ENCODE assay signal across 11 cellular contexts in the genomic region with DNA sequence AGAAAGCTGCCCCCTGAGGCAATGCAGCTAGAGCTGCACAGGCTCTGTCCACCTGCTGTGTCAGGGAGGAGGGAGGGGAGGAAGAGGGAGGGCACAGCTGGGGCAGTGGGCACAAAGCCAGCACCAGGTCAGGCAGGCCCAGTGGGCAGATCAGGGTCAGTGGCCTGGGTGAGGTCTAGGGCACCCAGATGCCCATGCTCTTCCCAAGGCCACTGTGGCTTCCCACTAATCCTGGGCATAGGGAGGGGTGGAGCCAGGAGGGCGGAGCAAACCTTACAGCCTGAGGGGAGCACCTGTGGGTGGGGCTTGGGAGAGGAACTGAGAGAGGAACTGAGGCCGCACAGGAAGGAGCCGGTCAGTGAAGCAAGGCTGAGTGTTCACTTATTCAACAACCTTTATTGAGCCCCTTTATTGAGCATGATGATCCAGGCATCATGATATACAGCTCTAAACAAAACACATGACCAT. TPM values are rescaled to one million over a fixed set of nuclear protein-coding genes. Genes with fewer than 3 reads are reported as not detected.
A peak's percentile ranks its signal among the peaks of the same experiment; 100 is the strongest.
DNase-seq lines count a peak whose midpoint lies in the region; ATAC-seq, FAIRE-seq and TF ChIP-seq lines count a peak whose summit lies in the region.
"Had no signal": no experiment of that assay in that cellular context is flagged by ENCODE, and none has a peak within 500 bp of the region (broad histone marks: within the 10 kb centered on the region; RNA-seq: fewer than 3 reads in every experiment).

No MANE protein-coding gene starts in this region.

- no peaks in the 10 kb centered on the region for H3K36me3 ChIP-seq in BE2C
- H3K36me3 ChIP-seq: left lung had no signal

- peaks cover 9% of the 10 kb centered on the region for H3K4me1 Mint-ChIP-seq in T-helper 17 cell

- peak; percentile 81 for DNase-seq in GM18507 (ENCODE audit: extremely low spot score, insufficient read length, low read depth)
- no peak for DNase-seq in T-helper 17 cell
- DNase-seq in BE2C: no peak
- no peak for DNase-seq in HT-29 (ENCODE audit: low spot score)
- no peak for DNase-seq in medulla oblongata (ENCODE audit: extremely low spot score)
- DNase-seq in LoVo (ENCODE audit: low spot score): no peak
- DNase-seq: effector memory CD8-positive, alpha-beta T cell; NCI-H1105 had no signal

- peak; percentile 96 for FAIRE-seq in GM18507 (lab: Jason Lieb, UNC)

- H3K27me3 Mint-ChIP-seq in T-helper 17 cell: peaks cover 85% of the 10 kb centered on the region

- H3K9me3 ChIP-seq in T-helper 17 cell (ENCODE audit: control insufficient read depth, low read length, poor library complexity, severe bottlenecking) (no peaks in the 10 kb centered on the region), BE2C (no peaks in the 10 kb centered on the region)
- H3K9me3 ChIP-seq: left lung had no signal

- no peaks in the 10 kb centered on the region for H3K27me3 ChIP-seq in BE2C

- H3K36me3 Mint-ChIP-seq in T-helper 17 cell (ENCODE audit: low read depth): peaks cover 4% of the 10 kb centered on the region

- H3K4me3 ChIP-seq in BE2C (ENCODE audit: low read depth, low read length): no peak overlapping the region
- H3K4me3 ChIP-seq: left lung had no signal

- ATAC-seq in GM21447 (IDR thresholded peaks at IDR 0.05; ENCODE audit: unreplicated experiment): peak; percentile 98
- ATAC-seq in HG03196 (IDR thresholded peaks at IDR 0.05; ENCODE audit: unreplicated experiment): peak; percentile 94
- ATAC-seq in T-helper 17 cell: peak; percentile 66
- ATAC-seq: effector memory CD8-positive, alpha-beta T cell; left lung had no signal

- no peak for TF ChIP-seq CTCF in BE2C (IDR thresholded peaks at IDR 0.05; ENCODE audit: low read depth, low read length)

- H3K27ac Mint-ChIP-seq in T-helper 17 cell: no peak overlapping the region
- H3K27ac Mint-ChIP-seq: effector memory CD8-positive, alpha-beta T cell had no signal

- H3K4me3 Mint-ChIP-seq in T-helper 17 cell: peak overlapping the region; percentile 41
- H3K4me3 Mint-ChIP-seq: effector memory CD8-positive, alpha-beta T cell had no signal

- H3K4me1 ChIP-seq in BE2C: peaks cover 9% of the 10 kb centered on the region; the same call in 1 of the 2 replicates

RNA-seq across cellular contexts. Expression of gene RHCG, which starts 55.1 kb away (rescaled TPM):
- total RNA-seq in T-helper 17 cell: not detected
- not detected for polyA plus RNA-seq in BE2C (2012; ENCODE audit: insufficient read depth, insufficient read length, low read depth)
- not detected in 2 replicates for total RNA-seq in HT-29 (2014; rRNA removed; shearing (Covaris generic))
- total RNA-seq: left lung had no signal
